8 cellular contexts compared by ENCODE assay signal in the genomic region with DNA sequence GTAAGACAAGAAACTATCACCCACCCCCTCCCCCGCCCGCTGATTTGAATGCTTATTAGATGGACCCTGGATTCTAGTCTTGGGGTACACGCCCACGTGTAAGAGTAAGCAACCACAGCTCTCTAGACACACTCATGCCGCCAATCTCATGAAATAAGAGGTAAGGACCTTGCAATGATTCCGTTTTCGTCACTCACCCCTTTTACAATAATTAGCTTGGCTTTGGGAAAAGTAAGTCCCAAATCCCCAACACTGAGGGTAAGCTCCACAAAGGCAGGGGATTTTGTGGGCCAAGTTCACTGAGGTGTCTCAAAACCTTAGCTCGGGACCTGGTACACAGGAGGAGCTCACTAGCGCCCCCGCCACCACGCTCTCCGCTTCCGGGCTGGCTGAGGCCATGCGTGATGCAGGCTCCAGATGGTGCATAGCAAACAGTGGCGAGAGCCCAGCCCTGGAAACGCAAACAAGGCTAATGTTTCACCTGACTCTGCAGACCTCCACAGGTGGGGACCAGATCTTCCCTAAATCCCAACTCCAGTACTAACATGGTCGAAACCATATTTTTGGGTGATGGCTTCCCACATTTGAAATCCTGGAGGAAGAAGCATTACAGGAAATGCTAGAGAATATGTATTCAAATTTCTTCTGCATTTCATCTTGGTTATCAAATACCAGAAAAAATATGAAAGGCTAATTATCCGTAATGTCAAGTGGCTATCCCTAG. TPM values are rescaled to one million over a fixed set of nuclear protein-coding genes. Genes with fewer than 3 reads are reported as not detected.
DNase-seq lines count a peak whose midpoint lies in the region; ATAC-seq, FAIRE-seq and TF ChIP-seq lines count a peak whose summit lies in the region.

No MANE protein-coding gene starts in this region.

- peak overlapping the region; percentile 50 for H3K9ac ChIP-seq in SU-DHL-6 (ENCODE audit: low read length)

- no peaks in the 10 kb centered on the region for H3K9me3 ChIP-seq in SU-DHL-6 (ENCODE audit: insufficient read depth, low read length)
- H3K9me3 ChIP-seq in adrenal gland (replicated peaks in 1 of 3) = no peaks in the 10 kb centered on the region
- no peaks in the 10 kb centered on the region for H3K9me3 ChIP-seq in left ventricle myocardium inferior (replicated peaks)
- no peaks in the 10 kb centered on the region for H3K9me3 ChIP-seq in psoas muscle

- H3K4me1 ChIP-seq in adrenal gland (replicated peaks in 1 of 2) = peaks cover 0 to 7% of the 10 kb centered on the region in 2 donors
- peaks cover 17% of the 10 kb centered on the region for H3K4me1 ChIP-seq in left ventricle myocardium inferior
- peaks cover 3% of the 10 kb centered on the region for H3K4me1 ChIP-seq in psoas muscle

- no peaks in the 10 kb centered on the region for H3K9me2 ChIP-seq in SU-DHL-6 (replicated peaks; ENCODE audit: insufficient read depth, low read length)

- DNase-seq in GM12865 (ENCODE audit: low read depth) (peak; percentile 95), NCI-H1105 (lab: John Stamatoyannopoulos, UW) (peak; percentile 82), adrenal gland (peak; percentile 80 to 91 (median 86)), left ventricle myocardium inferior (peak; percentile 82), psoas muscle (peak; percentile 78 to 86), urothelium cell line (ENCODE audit: low spot score) (peak; percentile 81)

- no peaks in the 10 kb centered on the region for H3F3A ChIP-seq in SU-DHL-6 (ENCODE audit: insufficient read depth)

- TF ChIP-seq CTCF in GM12865 (IDR thresholded peaks at IDR 0.05; ENCODE audit: insufficient read depth, low read depth, low read length, missing control alignments) (peak; percentile 89), SU-DHL-6 (IDR thresholded peaks at IDR 0.05; ENCODE audit: insufficient read depth, low read length, poor library complexity, severe bottlenecking) (peak; percentile 46), adrenal gland (IDR thresholded peaks at IDR 0.05) (peak; percentile 36 to 50 (median 47)), left ventricle myocardium inferior (IDR thresholded peaks at IDR 0.05; ENCODE audit: borderline replicate concordance) (peak; percentile 59), psoas muscle (IDR thresholded peaks at IDR 0.05) (peak; percentile 57)

- H3K4me3 ChIP-seq in GM12865 (ENCODE audit: low read depth, low read length) (peak overlapping the region; percentile 68), SU-DHL-6 (ENCODE audit: insufficient read depth, low read length, poor library complexity, severe bottlenecking) (peak overlapping the region; percentile 43), adrenal gland (peak overlapping the region in 3 of 4 donors; percentile 18 to 56 (median 25)), left ventricle myocardium inferior (peak overlapping the region; percentile 73), psoas muscle (peak overlapping the region; percentile 75)

- ATAC-seq in HG02623 (IDR thresholded peaks at IDR 0.05; ENCODE audit: unreplicated experiment) = peak; percentile 60
- peak; percentile 94 to 99 (median 96) for ATAC-seq in psoas muscle

- no peaks in the 10 kb centered on the region for H3K79me2 ChIP-seq in SU-DHL-6 (ENCODE audit: insufficient read depth, low read length)

- no peaks in the 10 kb centered on the region for H4K20me1 ChIP-seq in SU-DHL-6 (ENCODE audit: low read depth, low read length)

- H3K27ac ChIP-seq in SU-DHL-6 (ENCODE audit: low read depth, low read length) (no peak overlapping the region), adrenal gland (peak overlapping the region in 3 of 5 donors; percentile 33 to 59 (median 47)), left ventricle myocardium inferior (replicated peaks) (peak overlapping the region; percentile 27), psoas muscle (no peak overlapping the region)

- peak overlapping the region; percentile 58 for H3K4me2 ChIP-seq in SU-DHL-6 (ENCODE audit: low read depth, low read length, poor library complexity, severe bottlenecking)

- 3 to 6% (median 5%) methylated on average over 10 to 18 of the region's 18 CpGs for WGBS in adrenal gland, 4 donors
- 4 to 5% (median 4%) methylated on average over 18 of the region's 18 CpGs for WGBS in psoas muscle, 3 donors

- no peaks in the 10 kb centered on the region for H3K36me3 ChIP-seq in SU-DHL-6 (ENCODE audit: low read length)
- no peaks in the 10 kb centered on the region for H3K36me3 ChIP-seq in adrenal gland (replicated peaks in 1 of 2)
- H3K36me3 ChIP-seq in left ventricle myocardium inferior = no peaks in the 10 kb centered on the region
- H3K36me3 ChIP-seq in psoas muscle (ENCODE audit: insufficient read depth in 1 of 2, low read depth in 1 of 2) = no peaks in the 10 kb centered on the region

- peak overlapping the region; percentile 92 for H2AFZ ChIP-seq in SU-DHL-6 (ENCODE audit: low read depth, low read length, severe bottlenecking)

- H3K27me3 ChIP-seq in SU-DHL-6 (ENCODE audit: low read length) (no peaks in the 10 kb centered on the region), adrenal gland (no peaks in the 10 kb centered on the region), left ventricle myocardium inferior (ENCODE audit: low read depth) (peaks cover 13% of the 10 kb centered on the region), psoas muscle (ENCODE audit: insufficient read depth in 3 of 3, low read length in 2 of 3) (peaks cover 0 to 4% (median 0%) of the 10 kb centered on the region in 3 donors)

- TF ChIP-seq POLR2A in adrenal gland (IDR thresholded peaks at IDR 0.05) = no peak

- intact Hi-C loops in adrenal gland (cut with DNase I) (no loop called here), left ventricle myocardium inferior (cut with micrococcal nuclease) (no loop called here), psoas muscle (cut with DNase I) (no loop called here)

- no peak for FAIRE-seq in urothelium cell line (lab: Jason Lieb, UNC)

RNA-seq across cellular contexts. Expression of a gene that starts 4.1 kb away (rescaled TPM):
- 1 to 10 TPM in 7 of 8 donors, not detected in 1; 1.8 to 5.9 (median 2.9) TPM for total RNA-seq in adrenal gland
- polyA plus RNA-seq in adrenal gland = 10 to 100 TPM in 1 of 3 donors, 1 to 10 TPM in 2; 1.4 to 14.4 (median 4.1) TPM
- total RNA-seq in left ventricle myocardium inferior = 1.5 TPM
- 1 to 10 TPM in 2 of 4 donors, under 1 TPM in 2; 0.88 to 1.6 (median 0.98) TPM for total RNA-seq in psoas muscle
- under 1 TPM; 0.13 to 0.86 (median 0.33) TPM for polyA plus RNA-seq in psoas muscle

Comparison
In these comparisons a context has a peak if more than half of its experiments do, and no peak if none do; other contexts are left out.
1. H3K4me3 ChIP-seq: peak in every context shown above with its lines; median percentile 75 in psoas muscle; 73 in left ventricle myocardium inferior; 68 in GM12865; 43 in SU-DHL-6; 25 in adrenal gland.
2. H3K27ac ChIP-seq: peak in adrenal gland (3 of 5) and left ventricle myocardium inferior (single experiment); none in SU-DHL-6 (single experiment) and psoas muscle (single experiment).
3. Peak in every context shown above with its lines, with median percentiles within 50 percentile points of each other: DNase-seq and CTCF ChIP-seq.